In the genomic region with DNA sequence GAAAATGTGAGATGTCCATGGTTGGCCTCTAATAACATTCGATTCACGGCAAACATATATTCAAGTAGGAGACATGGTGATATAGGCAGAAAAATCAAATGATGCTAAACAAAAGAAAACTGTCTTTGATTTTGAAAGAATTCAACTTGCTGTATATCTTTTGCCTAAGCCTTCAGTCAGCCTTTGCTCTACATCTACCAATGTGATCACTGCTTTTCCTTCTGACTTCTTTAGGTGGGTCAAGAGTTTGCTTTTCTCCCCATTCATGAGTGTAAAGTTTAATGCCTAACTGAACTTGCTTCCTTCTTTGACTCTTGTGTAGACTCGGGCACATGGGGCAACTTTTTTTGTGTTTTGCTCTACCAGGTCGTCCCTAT, we compare ENCODE assay signal across 7 cellular contexts. TPM values are rescaled to one million over a fixed set of nuclear protein-coding genes. Genes with fewer than 3 reads are reported as not detected.
DNase-seq lines count a peak whose midpoint lies in the region; ATAC-seq and TF ChIP-seq lines count a peak whose summit lies in the region.

No MANE protein-coding gene starts in this region.

- no peaks in the 10 kb centered on the region for H3K9me3 ChIP-seq in GM23248 (ENCODE audit: low read depth)
- H3K9me3 ChIP-seq in PC-9 (ENCODE audit: insufficient read depth, low read depth): no peaks in the 10 kb centered on the region
- no peaks in the 10 kb centered on the region for H3K9me3 ChIP-seq in hepatocyte (ENCODE audit: low read depth)
- H3K9me3 ChIP-seq in thoracic aorta: no peaks in the 10 kb centered on the region

- H3K27me3 Mint-ChIP-seq in activated CD4-positive, alpha-beta T cell treated with anti-CD3 and anti-CD28 coated beads, Interleukin-2, amount 10 ng/mL, durations not matched to agents 7 days and 5 days: no peaks in the 10 kb centered on the region

- WGBS in GM23248 (ENCODE audit: low coverage in 1 of 2, low lambda C conversion rate in 2 of 2, missing lambda C conversion rate in 2 of 2), 2 experiments: 50% methylated on average over 4 of the region's 4 CpGs
- WGBS in hepatocyte (ENCODE audit: low lambda C conversion rate, missing lambda C conversion rate): 52% methylated on average over 4 of the region's 4 CpGs

- H3K4me3 Mint-ChIP-seq in activated CD4-positive, alpha-beta T cell treated with anti-CD3 and anti-CD28 coated beads, Interleukin-2, amount 10 ng/mL, durations not matched to agents 7 days and 5 days: no peak overlapping the region

- DNase-seq in GM23248: no peak
- DNase-seq in PC-9: no peak
- no peak for DNase-seq in hepatocyte (ENCODE audit: low spot score)
- DNase-seq in thoracic aorta (ENCODE audit: low spot score): no peak
- no peak for DNase-seq in activated CD4-positive, alpha-beta T cell treated with anti-CD3 and anti-CD28 coated beads, Interleukin-2, amount 10 ng/mL, durations not matched to agents 7 days and 5 days
- no peak for DNase-seq in globus pallidus (ENCODE audit: low spot score)

- H3K36me3 Mint-ChIP-seq in activated CD4-positive, alpha-beta T cell treated with anti-CD3 and anti-CD28 coated beads, Interleukin-2, amount 10 ng/mL, durations not matched to agents 7 days and 5 days (ENCODE audit: low read depth): peaks cover 20% of the 10 kb centered on the region

- H3F3A ChIP-seq in GM23248 (ENCODE audit: insufficient read depth) (no peaks in the 10 kb centered on the region), PC-9 (ENCODE audit: insufficient read depth, low read depth) (no peaks in the 10 kb centered on the region)

- H3K4me3 ChIP-seq in GM23248: peak overlapping the region; percentile 93
- H3K4me3 ChIP-seq in PC-9: peak overlapping the region; percentile 74; the same call in 1 of the 2 replicates
- H3K4me3 ChIP-seq in hepatocyte: peak overlapping the region; percentile 27
- peak overlapping the region; percentile 83 for H3K4me3 ChIP-seq in thoracic aorta

- no peak overlapping the region for H3K27ac ChIP-seq in GM23248
- H3K27ac ChIP-seq in PC-9: no peak overlapping the region
- no peak overlapping the region for H3K27ac ChIP-seq in hepatocyte
- H3K27ac ChIP-seq in thoracic aorta: peak overlapping the region; percentile 60 to 76

- H3K9me3 Mint-ChIP-seq in activated CD4-positive, alpha-beta T cell treated with anti-CD3 and anti-CD28 coated beads, Interleukin-2, amount 10 ng/mL, durations not matched to agents 7 days and 5 days: peaks cover 6% of the 10 kb centered on the region

- CTCF ChIA-PET in PC-9 (lab: Charles Lee): interaction anchor here (0.6 to 1.0 kb wide), 6 partner anchors 17 to 607 kb away, joined by 3 to 11 read pairs (median 4); partner anchors contain the start of gene DNMBP
- CTCF ChIA-PET in activated CD4-positive, alpha-beta T cell treated with anti-CD3 and anti-CD28 coated beads, Interleukin-2, amount 10 ng/mL, durations not matched to agents 7 days and 5 days (lab: Charles Lee): interaction anchor here (0.6 to 4.8 kb wide), 28 partner anchors 8 to 494 kb away, joined by 3 to 52 read pairs (median 4); partner anchors contain the start of gene SEC31B

- no peak for ATAC-seq in thoracic aorta (ENCODE audit: insufficient number of reproducible peaks, low FRiP score, low read depth)
- no peak for ATAC-seq in HG03159 (IDR thresholded peaks at IDR 0.05; ENCODE audit: unreplicated experiment)

- H3K9ac ChIP-seq in GM23248: peak overlapping the region; percentile 82

- no peaks in the 10 kb centered on the region for H3K36me3 ChIP-seq in GM23248 (ENCODE audit: low read depth)
- 0 out of 2 replicates have a peak, but pooled peaks cover 6% of the 10 kb centered on the region for H3K36me3 ChIP-seq in PC-9 (ENCODE audit: low read depth)
- no peaks in the 10 kb centered on the region for H3K36me3 ChIP-seq in hepatocyte (replicated peaks; ENCODE audit: insufficient read depth, low read depth)
- peaks cover 3% of the 10 kb centered on the region for H3K36me3 ChIP-seq in thoracic aorta

- no TSS peak for BruUV-seq in PC-9 (replicated peaks; lab: Mats Ljungman, UMichigan)

- POLR2A ChIA-PET in PC-9 (lab: Charles Lee; ENCODE audit: unreplicated experiment): interaction anchor here (0.5 to 0.8 kb wide), 9 partner anchors 14 to 808 kb away, joined by 3 to 12 read pairs (median 8); no protein-coding TSS in a partner anchor
- POLR2A ChIA-PET in activated CD4-positive, alpha-beta T cell treated with anti-CD3 and anti-CD28 coated beads, Interleukin-2, amount 10 ng/mL, durations not matched to agents 7 days and 5 days (lab: Charles Lee): interaction anchor here (0.6 to 1.1 kb wide), 7 partner anchors 21 to 917 kb away, joined by 3 to 4 read pairs (median 3); no protein-coding TSS in a partner anchor

- H4K20me1 ChIP-seq in GM23248 (ENCODE audit: insufficient read depth) (0 out of 2 replicates have a peak, but pooled peaks cover 3% of the 10 kb centered on the region), PC-9 (ENCODE audit: insufficient read depth) (peaks cover 9% of the 10 kb centered on the region; the same call in 1 of the 2 replicates), hepatocyte (ENCODE audit: insufficient read depth, poor library complexity, severe bottlenecking) (peaks cover 11% of the 10 kb centered on the region)

- H3K27ac Mint-ChIP-seq in activated CD4-positive, alpha-beta T cell treated with anti-CD3 and anti-CD28 coated beads, Interleukin-2, amount 10 ng/mL, durations not matched to agents 7 days and 5 days: no peak overlapping the region

- H3K9me2 ChIP-seq in GM23248 (ENCODE audit: insufficient read depth) (no peaks in the 10 kb centered on the region), PC-9 (ENCODE audit: insufficient read depth) (no peaks in the 10 kb centered on the region), hepatocyte (replicated peaks; ENCODE audit: insufficient read depth) (no peaks in the 10 kb centered on the region)

- H2AFZ ChIP-seq in GM23248 (peak overlapping the region; percentile 100), PC-9 (peak overlapping the region; percentile 72), hepatocyte (peak overlapping the region; percentile 74)

- H3K4me2 ChIP-seq in GM23248 (ENCODE audit: unreplicated experiment) (peak overlapping the region; percentile 95), PC-9 (peak overlapping the region; percentile 90), hepatocyte (peak overlapping the region; percentile 72)

- TF ChIP-seq CTCF in PC-9 (conservative IDR thresholded peaks at IDR 0.05): no peak
- no peak for TF ChIP-seq CTCF in hepatocyte (IDR thresholded peaks at IDR 0.05; ENCODE audit: poor library complexity)
- no peak for TF ChIP-seq CTCF in thoracic aorta (IDR thresholded peaks at IDR 0.05)

- H3K4me1 ChIP-seq in GM23248 (ENCODE audit: insufficient read depth): peaks cover 19% of the 10 kb centered on the region
- H3K4me1 ChIP-seq in PC-9 (replicated peaks; ENCODE audit: insufficient read depth): peaks cover 5% of the 10 kb centered on the region; the same call in 1 of the 2 replicates
- H3K4me1 ChIP-seq in hepatocyte (ENCODE audit: insufficient read depth): peaks cover 12% of the 10 kb centered on the region
- peaks cover 16 to 25% of the 10 kb centered on the region in 2 donors for H3K4me1 ChIP-seq in thoracic aorta (ENCODE audit: control insufficient read depth in 1 of 2, low read depth in 2 of 2)

- H3K27me3 ChIP-seq in GM23248 (replicated peaks; ENCODE audit: insufficient read depth): no peaks in the 10 kb centered on the region
- H3K27me3 ChIP-seq in PC-9 (ENCODE audit: insufficient read depth, low read depth): no peaks in the 10 kb centered on the region
- no peaks in the 10 kb centered on the region for H3K27me3 ChIP-seq in hepatocyte
- no peaks in the 10 kb centered on the region for H3K27me3 ChIP-seq in thoracic aorta (replicated peaks; ENCODE audit: insufficient read depth)

- H3K79me2 ChIP-seq in GM23248 (ENCODE audit: insufficient read depth) (peaks cover 58% of the 10 kb centered on the region), PC-9 (ENCODE audit: low read depth) (peaks cover 25% of the 10 kb centered on the region), hepatocyte (peaks cover 51% of the 10 kb centered on the region)

- intact Hi-C loops in PC-9 (cut with micrococcal nuclease; ENCODE audit: unreplicated experiment): no loop called here

- H3K4me1 Mint-ChIP-seq in activated CD4-positive, alpha-beta T cell treated with anti-CD3 and anti-CD28 coated beads, Interleukin-2, amount 10 ng/mL, durations not matched to agents 7 days and 5 days: peaks cover 13% of the 10 kb centered on the region

- in situ Hi-C loops in GM23248 (cut with MboI): no loop called here

RNA-seq across cellular contexts. Expression of gene HIF1AN, which starts 0.4 kb away (rescaled TPM):
- total RNA-seq in GM23248 (2014; rRNA removed; shearing (Covaris generic)): 5.4 and 9.8 TPM in 2 replicates
- polyA plus RNA-seq in GM23248 (2016; fragmentation: Nextera tagmentation; extraction: Ambion mirVana) (35.2 and 36.7 TPM in 2 replicates), hepatocyte (32.1 and 36.0 TPM in 2 replicates)
- total RNA-seq in PC-9 (2021) (37.5 and 42.0 TPM in 2 replicates), hepatocyte (13.7 and 15.5 TPM in 2 replicates), thoracic aorta (10 to 100 TPM; 11.5 to 17.7 TPM)
- 10 to 100 TPM; 54.9 to 59.3 TPM for total RNA-seq in activated CD4-positive, alpha-beta T cell treated with anti-CD3 and anti-CD28 coated beads, Interleukin-2, amount 10 ng/mL, durations not matched to agents 7 days and 5 days

RNA-seq across cellular contexts. Expression of gene NDUFB8, which starts 5.7 kb away (rescaled TPM):
- 123 and 124 TPM in 2 replicates for total RNA-seq in GM23248 (2014; rRNA removed; shearing (Covaris generic))
- 294 and 324 TPM in 2 replicates for polyA plus RNA-seq in GM23248 (2016; fragmentation: Nextera tagmentation; extraction: Ambion mirVana)
- total RNA-seq in PC-9 (2021): 85.7 and 86.0 TPM in 2 replicates
- total RNA-seq in hepatocyte: 124 and 146 TPM in 2 replicates
- 350 and 355 TPM in 2 replicates for polyA plus RNA-seq in hepatocyte
- total RNA-seq in thoracic aorta: 100 to 1,000 TPM; 106 to 222 TPM
- total RNA-seq in activated CD4-positive, alpha-beta T cell treated with anti-CD3 and anti-CD28 coated beads, Interleukin-2, amount 10 ng/mL, durations not matched to agents 7 days and 5 days: 100 to 1,000 TPM; 241 to 267 TPM

RNA-seq across cellular contexts. Expression of gene SEC31B, which starts 15.7 kb away (rescaled TPM):
- total RNA-seq in GM23248 (2014; rRNA removed; shearing (Covaris generic)): 2.5 and 2.7 TPM in 2 replicates
- polyA plus RNA-seq in GM23248 (2016; fragmentation: Nextera tagmentation; extraction: Ambion mirVana) (2.2 and 4.5 TPM in 2 replicates), hepatocyte (7.7 and 13.2 TPM in 2 replicates)
- total RNA-seq in PC-9 (2021) (7.4 and 9.2 TPM in 2 replicates), hepatocyte (2.3 and 5.4 TPM in 2 replicates), thoracic aorta (10 to 100 TPM; 11.2 to 12.7 TPM)
- 100 to 1,000 TPM; 202 to 208 TPM for total RNA-seq in activated CD4-positive, alpha-beta T cell treated with anti-CD3 and anti-CD28 coated beads, Interleukin-2, amount 10 ng/mL, durations not matched to agents 7 days and 5 days

Comparison
In these comparisons a context has a peak if more than half of its experiments do, and no peak if none do; other contexts are left out.
1. H3K27ac ChIP-seq: peak in thoracic aorta (2 of 2); none in GM23248 (single experiment), PC-9 (single experiment) and hepatocyte (single experiment).
2. H3K4me3 ChIP-seq: peak in every context shown above with its lines; median percentile 93 in GM23248; 83 in thoracic aorta; 74 in PC-9; 27 in hepatocyte.
3. RNA of gene SEC31B, which starts 15.7 kb away (total RNA-seq): 202 to 208 TPM in activated CD4-positive, alpha-beta T cell treated with anti-CD3 and anti-CD28 coated beads, Interleukin-2, amount 10 ng/mL, durations not matched to agents 7 days and 5 days; 11.2 to 12.7 TPM in thoracic aorta, 7.4 to 9.2 TPM in PC-9, 2.3 to 5.4 TPM in hepatocyte and 2.5 to 2.7 TPM in GM23248; every median in the first group is over 10 times any median in the second.
4. Peak in every context shown above with its lines, with median percentiles within 50 percentile points of each other: H2AFZ ChIP-seq and H3K4me2 ChIP-seq.